ENCODE assay signal across 3 cellular contexts in the genomic region with DNA sequence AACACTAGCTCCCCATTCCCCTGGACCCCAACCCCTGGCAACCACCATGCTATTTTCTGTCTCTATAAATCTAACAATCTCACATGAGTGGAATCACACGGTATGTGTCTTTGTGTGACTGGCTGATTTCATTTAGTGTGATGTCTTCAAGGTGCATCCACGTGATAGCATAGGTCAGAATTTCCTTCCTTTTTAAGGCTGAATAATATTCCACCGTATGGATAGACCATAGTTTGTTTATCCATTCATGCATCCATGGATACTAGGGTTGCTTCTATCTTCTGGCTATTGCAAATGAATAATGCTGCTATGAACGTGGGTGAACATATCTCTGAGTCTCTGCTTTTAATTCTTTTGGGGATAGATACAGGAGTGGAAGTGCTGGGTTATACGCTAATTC.
TF ChIP-seq lines count a peak whose summit lies in the region.

No MANE protein-coding gene starts in this region.

TF ChIP-seq in SK-N-SH treated with all-trans-retinoic acid at 6 μM for 48 hours, 23 proteins besides CTCF, POLR2A, EP300 and RAD21:
- 0 out of 2 replicates have a peak, but pooled peaks have one; percentile 21 for TF ChIP-seq ZNF8 (CRISPR knock-in tag; IDR thresholded peaks at IDR 0.05)
- TF ChIP-seq OSR1 (CRISPR knock-in tag; IDR thresholded peaks at IDR 0.05) = no peak
- TF ChIP-seq ZFP3 (CRISPR knock-in tag; IDR thresholded peaks at IDR 0.05) = no peak
- no peak for TF ChIP-seq ZFP30 (CRISPR knock-in tag; IDR thresholded peaks at IDR 0.05)

TF ChIP-seq in SK-N-SH, 30 proteins besides CTCF, POLR2A, EP300 and RAD21:
- TF ChIP-seq YY1 (IDR thresholded peaks at IDR 0.05; ENCODE audit: low read depth) (no peak), SIN3A (IDR thresholded peaks at IDR 0.05; ENCODE audit: borderline replicate concordance, low read depth, low read length) (no peak), NFIC (IDR thresholded peaks at IDR 0.05; ENCODE audit: borderline replicate concordance) (no peak), GATA2 (CRISPR knock-in tag; IDR thresholded peaks at IDR 0.05) (no peak), EZH2phosphoT487 (IDR thresholded peaks at IDR 0.05; ENCODE audit: borderline replicate concordance, low read depth) (no peak), TEAD4 (IDR thresholded peaks at IDR 0.05; ENCODE audit: borderline replicate concordance, insufficient read depth) (no peak), RXRA (IDR thresholded peaks at IDR 0.05; ENCODE audit: borderline replicate concordance, low read depth) (no peak), JUND (IDR thresholded peaks at IDR 0.05) (no peak), TAF1 (IDR thresholded peaks at IDR 0.05; ENCODE audit: borderline replicate concordance, low read depth, low read length) (no peak), FOXJ3 (CRISPR knock-in tag; IDR thresholded peaks at IDR 0.05) (no peak), RFX5 (IDR thresholded peaks at IDR 0.05; ENCODE audit: low read length) (no peak), NRF1 (IDR thresholded peaks at IDR 0.05; ENCODE audit: low read depth, low read length) (no peak)
- TF ChIP-seq, protein P1, sequence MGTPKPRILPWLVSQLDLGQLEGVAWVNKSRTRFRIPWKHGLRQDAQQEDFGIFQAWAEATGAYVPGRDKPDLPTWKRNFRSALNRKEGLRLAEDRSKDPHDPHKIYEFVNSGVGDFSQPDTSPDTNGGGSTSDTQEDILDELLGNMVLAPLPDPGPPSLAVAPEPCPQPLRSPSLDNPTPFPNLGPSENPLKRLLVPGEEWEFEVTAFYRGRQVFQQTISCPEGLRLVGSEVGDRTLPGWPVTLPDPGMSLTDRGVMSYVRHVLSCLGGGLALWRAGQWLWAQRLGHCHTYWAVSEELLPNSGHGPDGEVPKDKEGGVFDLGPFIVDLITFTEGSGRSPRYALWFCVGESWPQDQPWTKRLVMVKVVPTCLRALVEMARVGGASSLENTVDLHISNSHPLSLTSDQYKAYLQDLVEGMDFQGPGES (IDR thresholded peaks at IDR 0.05; ENCODE audit: low read depth, low read length) = no peak
- TF ChIP-seq, protein P2, sequence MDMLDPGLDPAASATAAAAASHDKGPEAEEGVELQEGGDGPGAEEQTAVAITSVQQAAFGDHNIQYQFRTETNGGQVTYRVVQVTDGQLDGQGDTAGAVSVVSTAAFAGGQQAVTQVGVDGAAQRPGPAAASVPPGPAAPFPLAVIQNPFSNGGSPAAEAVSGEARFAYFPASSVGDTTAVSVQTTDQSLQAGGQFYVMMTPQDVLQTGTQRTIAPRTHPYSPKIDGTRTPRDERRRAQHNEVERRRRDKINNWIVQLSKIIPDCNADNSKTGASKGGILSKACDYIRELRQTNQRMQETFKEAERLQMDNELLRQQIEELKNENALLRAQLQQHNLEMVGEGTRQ (IDR thresholded peaks at IDR 0.05; ENCODE audit: borderline replicate concordance, low read depth, low read length) = no peak
- TF ChIP-seq, protein P3, sequence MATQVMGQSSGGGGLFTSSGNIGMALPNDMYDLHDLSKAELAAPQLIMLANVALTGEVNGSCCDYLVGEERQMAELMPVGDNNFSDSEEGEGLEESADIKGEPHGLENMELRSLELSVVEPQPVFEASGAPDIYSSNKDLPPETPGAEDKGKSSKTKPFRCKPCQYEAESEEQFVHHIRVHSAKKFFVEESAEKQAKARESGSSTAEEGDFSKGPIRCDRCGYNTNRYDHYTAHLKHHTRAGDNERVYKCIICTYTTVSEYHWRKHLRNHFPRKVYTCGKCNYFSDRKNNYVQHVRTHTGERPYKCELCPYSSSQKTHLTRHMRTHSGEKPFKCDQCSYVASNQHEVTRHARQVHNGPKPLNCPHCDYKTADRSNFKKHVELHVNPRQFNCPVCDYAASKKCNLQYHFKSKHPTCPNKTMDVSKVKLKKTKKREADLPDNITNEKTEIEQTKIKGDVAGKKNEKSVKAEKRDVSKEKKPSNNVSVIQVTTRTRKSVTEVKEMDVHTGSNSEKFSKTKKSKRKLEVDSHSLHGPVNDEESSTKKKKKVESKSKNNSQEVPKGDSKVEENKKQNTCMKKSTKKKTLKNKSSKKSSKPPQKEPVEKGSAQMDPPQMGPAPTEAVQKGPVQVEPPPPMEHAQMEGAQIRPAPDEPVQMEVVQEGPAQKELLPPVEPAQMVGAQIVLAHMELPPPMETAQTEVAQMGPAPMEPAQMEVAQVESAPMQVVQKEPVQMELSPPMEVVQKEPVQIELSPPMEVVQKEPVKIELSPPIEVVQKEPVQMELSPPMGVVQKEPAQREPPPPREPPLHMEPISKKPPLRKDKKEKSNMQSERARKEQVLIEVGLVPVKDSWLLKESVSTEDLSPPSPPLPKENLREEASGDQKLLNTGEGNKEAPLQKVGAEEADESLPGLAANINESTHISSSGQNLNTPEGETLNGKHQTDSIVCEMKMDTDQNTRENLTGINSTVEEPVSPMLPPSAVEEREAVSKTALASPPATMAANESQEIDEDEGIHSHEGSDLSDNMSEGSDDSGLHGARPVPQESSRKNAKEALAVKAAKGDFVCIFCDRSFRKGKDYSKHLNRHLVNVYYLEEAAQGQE (IDR thresholded peaks at IDR 0.05; ENCODE audit: low read depth, low read length) = no peak
- TF ChIP-seq, protein P4, sequence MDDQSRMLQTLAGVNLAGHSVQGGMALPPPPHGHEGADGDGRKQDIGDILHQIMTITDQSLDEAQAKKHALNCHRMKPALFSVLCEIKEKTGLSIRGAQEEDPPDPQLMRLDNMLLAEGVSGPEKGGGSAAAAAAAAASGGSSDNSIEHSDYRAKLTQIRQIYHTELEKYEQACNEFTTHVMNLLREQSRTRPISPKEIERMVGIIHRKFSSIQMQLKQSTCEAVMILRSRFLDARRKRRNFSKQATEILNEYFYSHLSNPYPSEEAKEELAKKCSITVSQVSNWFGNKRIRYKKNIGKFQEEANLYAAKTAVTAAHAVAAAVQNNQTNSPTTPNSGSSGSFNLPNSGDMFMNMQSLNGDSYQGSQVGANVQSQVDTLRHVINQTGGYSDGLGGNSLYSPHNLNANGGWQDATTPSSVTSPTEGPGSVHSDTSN (IDR thresholded peaks at IDR 0.05) = no peak
- TF ChIP-seq, protein P5, sequence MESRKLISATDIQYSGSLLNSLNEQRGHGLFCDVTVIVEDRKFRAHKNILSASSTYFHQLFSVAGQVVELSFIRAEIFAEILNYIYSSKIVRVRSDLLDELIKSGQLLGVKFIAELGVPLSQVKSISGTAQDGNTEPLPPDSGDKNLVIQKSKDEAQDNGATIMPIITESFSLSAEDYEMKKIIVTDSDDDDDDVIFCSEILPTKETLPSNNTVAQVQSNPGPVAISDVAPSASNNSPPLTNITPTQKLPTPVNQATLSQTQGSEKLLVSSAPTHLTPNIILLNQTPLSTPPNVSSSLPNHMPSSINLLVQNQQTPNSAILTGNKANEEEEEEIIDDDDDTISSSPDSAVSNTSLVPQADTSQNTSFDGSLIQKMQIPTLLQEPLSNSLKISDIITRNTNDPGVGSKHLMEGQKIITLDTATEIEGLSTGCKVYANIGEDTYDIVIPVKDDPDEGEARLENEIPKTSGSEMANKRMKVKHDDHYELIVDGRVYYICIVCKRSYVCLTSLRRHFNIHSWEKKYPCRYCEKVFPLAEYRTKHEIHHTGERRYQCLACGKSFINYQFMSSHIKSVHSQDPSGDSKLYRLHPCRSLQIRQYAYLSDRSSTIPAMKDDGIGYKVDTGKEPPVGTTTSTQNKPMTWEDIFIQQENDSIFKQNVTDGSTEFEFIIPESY (IDR thresholded peaks at IDR 0.05; ENCODE audit: borderline replicate concordance, low read depth) = no peak
- TF ChIP-seq, protein P6, sequence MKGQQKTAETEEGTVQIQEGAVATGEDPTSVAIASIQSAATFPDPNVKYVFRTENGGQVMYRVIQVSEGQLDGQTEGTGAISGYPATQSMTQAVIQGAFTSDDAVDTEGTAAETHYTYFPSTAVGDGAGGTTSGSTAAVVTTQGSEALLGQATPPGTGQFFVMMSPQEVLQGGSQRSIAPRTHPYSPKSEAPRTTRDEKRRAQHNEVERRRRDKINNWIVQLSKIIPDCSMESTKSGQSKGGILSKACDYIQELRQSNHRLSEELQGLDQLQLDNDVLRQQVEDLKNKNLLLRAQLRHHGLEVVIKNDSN (IDR thresholded peaks at IDR 0.05; ENCODE audit: borderline replicate concordance, low read depth) = no peak

TF ChIP-seq in K562, 482 proteins besides CTCF, POLR2A, EP300 and RAD21 (continues in another document):
- no peak for TF ChIP-seq EHMT2 (IDR thresholded peaks at IDR 0.05)
- no peak for TF ChIP-seq ZNF274 (IDR thresholded peaks at IDR 0.05; ENCODE audit: borderline replicate concordance, low read depth, low read length)
- no peak for TF ChIP-seq ZC3H11A (IDR thresholded peaks at IDR 0.05; ENCODE audit: low read depth, low read length)
- no peak for TF ChIP-seq ZNF23 (CRISPR knock-in tag; IDR thresholded peaks at IDR 0.05)
- TF ChIP-seq, protein P7, sequence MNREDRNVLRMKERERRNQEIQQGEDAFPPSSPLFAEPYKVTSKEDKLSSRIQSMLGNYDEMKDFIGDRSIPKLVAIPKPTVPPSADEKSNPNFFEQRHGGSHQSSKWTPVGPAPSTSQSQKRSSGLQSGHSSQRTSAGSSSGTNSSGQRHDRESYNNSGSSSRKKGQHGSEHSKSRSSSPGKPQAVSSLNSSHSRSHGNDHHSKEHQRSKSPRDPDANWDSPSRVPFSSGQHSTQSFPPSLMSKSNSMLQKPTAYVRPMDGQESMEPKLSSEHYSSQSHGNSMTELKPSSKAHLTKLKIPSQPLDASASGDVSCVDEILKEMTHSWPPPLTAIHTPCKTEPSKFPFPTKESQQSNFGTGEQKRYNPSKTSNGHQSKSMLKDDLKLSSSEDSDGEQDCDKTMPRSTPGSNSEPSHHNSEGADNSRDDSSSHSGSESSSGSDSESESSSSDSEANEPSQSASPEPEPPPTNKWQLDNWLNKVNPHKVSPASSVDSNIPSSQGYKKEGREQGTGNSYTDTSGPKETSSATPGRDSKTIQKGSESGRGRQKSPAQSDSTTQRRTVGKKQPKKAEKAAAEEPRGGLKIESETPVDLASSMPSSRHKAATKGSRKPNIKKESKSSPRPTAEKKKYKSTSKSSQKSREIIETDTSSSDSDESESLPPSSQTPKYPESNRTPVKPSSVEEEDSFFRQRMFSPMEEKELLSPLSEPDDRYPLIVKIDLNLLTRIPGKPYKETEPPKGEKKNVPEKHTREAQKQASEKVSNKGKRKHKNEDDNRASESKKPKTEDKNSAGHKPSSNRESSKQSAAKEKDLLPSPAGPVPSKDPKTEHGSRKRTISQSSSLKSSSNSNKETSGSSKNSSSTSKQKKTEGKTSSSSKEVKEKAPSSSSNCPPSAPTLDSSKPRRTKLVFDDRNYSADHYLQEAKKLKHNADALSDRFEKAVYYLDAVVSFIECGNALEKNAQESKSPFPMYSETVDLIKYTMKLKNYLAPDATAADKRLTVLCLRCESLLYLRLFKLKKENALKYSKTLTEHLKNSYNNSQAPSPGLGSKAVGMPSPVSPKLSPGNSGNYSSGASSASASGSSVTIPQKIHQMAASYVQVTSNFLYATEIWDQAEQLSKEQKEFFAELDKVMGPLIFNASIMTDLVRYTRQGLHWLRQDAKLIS (CRISPR knock-in tag; IDR thresholded peaks at IDR 0.05) = no peak
- TF ChIP-seq, protein P8, sequence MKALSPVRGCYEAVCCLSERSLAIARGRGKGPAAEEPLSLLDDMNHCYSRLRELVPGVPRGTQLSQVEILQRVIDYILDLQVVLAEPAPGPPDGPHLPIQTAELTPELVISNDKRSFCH (CRISPR knock-in tag; IDR thresholded peaks at IDR 0.05) = no peak
- TF ChIP-seq, protein P8 (tag; IDR thresholded peaks at IDR 0.05) = no peak
- 0 out of 2 replicates have a peak, but pooled peaks have one; percentile 34 for TF ChIP-seq HDAC2 (IDR thresholded peaks at IDR 0.05)
- TF ChIP-seq, protein P2 (CRISPR knock-in tag; IDR thresholded peaks at IDR 0.05) = no peak
- no peak for TF ChIP-seq TFAM (CRISPR knock-in tag; conservative IDR thresholded peaks at IDR 0.05)
- TF ChIP-seq KLF6 (CRISPR knock-in tag; IDR thresholded peaks at IDR 0.05; ENCODE audit: borderline replicate concordance) = no peak
- TF ChIP-seq MEIS2 (IDR thresholded peaks at IDR 0.05; ENCODE audit: partially characterized antibody) = no peak
- TF ChIP-seq LCOR (CRISPR knock-in tag; IDR thresholded peaks at IDR 0.05) = no peak
- TF ChIP-seq FOSL1 (tag; conservative IDR thresholded peaks at IDR 0.05) = no peak
- no peak for TF ChIP-seq RB1 (IDR thresholded peaks at IDR 0.05; ENCODE audit: low read depth)
- TF ChIP-seq DMBX1 (CRISPR knock-in tag; IDR thresholded peaks at IDR 0.05; ENCODE audit: borderline replicate concordance) = no peak
- TF ChIP-seq ZNF146 (CRISPR knock-in tag; IDR thresholded peaks at IDR 0.05; ENCODE audit: unreplicated experiment) = peak; percentile 78
- no peak for TF ChIP-seq HDAC1 (IDR thresholded peaks at IDR 0.05)
- no peak for TF ChIP-seq NBN (IDR thresholded peaks at IDR 0.05; ENCODE audit: low read depth)
- no peak for TF ChIP-seq SMARCA4 (IDR thresholded peaks at IDR 0.05)
- TF ChIP-seq CHD2 (IDR thresholded peaks at IDR 0.05; ENCODE audit: low read depth, low read length) = no peak
- TF ChIP-seq KDM1A (IDR thresholded peaks at IDR 0.05) = peak in 1 of 2 experiments; percentile 40; a peak in 1 of 4 replicates
- TF ChIP-seq BCL6 (CRISPR knock-in tag; IDR thresholded peaks at IDR 0.05) = no peak
- no peak for TF ChIP-seq POLR3A (IDR thresholded peaks at IDR 0.05; ENCODE audit: borderline replicate concordance, extremely low read depth, insufficient read depth, insufficient read length)
- TF ChIP-seq TARDBP (IDR thresholded peaks at IDR 0.05) = no peak
- no peak for TF ChIP-seq ZZZ3 (IDR thresholded peaks at IDR 0.05)
- TF ChIP-seq POLR2B (IDR thresholded peaks at IDR 0.05; ENCODE audit: low read depth, partially characterized antibody) = no peak
- TF ChIP-seq BCOR (IDR thresholded peaks at IDR 0.05) = 0 out of 2 replicates have a peak, but pooled peaks have one; percentile 6
- no peak for TF ChIP-seq RAD51 (IDR thresholded peaks at IDR 0.05; ENCODE audit: borderline replicate concordance, low read depth)
- TF ChIP-seq CEBPG (CRISPR knock-in tag; IDR thresholded peaks at IDR 0.05) = no peak
- no peak for TF ChIP-seq CEBPG (tag; conservative IDR thresholded peaks at IDR 0.05 in 1 of 2, IDR thresholded peaks at IDR 0.05 in 1 of 2)
- TF ChIP-seq ZNF165 (CRISPR knock-in tag; IDR thresholded peaks at IDR 0.05; ENCODE audit: borderline replicate concordance) = no peak
